Comparison of ENCODE assay signal across 12 cellular contexts in the genomic region with DNA sequence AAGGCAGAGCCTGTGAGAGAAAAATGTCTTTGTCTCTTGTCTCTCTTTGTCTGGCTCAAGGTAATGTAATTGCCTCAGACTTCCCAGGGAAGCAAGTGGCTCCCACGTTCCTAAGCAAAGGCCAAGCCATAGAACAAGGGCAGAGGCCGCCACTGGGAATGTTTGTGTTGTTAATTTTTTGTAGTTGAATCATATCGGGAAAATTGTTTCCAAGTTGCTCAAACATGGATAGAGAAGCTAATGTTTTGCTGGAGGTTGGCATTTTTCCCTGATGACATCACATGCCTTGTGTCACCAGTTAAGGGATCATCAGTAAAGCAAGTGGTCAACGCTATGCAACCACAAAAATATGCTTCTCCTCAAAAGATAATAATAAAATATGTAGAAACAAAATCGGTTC.
DNase-seq lines count a peak whose midpoint lies in the region; ATAC-seq, FAIRE-seq and TF ChIP-seq lines count a peak whose summit lies in the region.
"Had no signal": no experiment of that assay in that cellular context is flagged by ENCODE, and none has a peak within 500 bp of the region (broad histone marks: within the 10 kb centered on the region; RNA-seq: fewer than 3 reads in every experiment).

No MANE protein-coding gene starts in this region.

- peaks cover 3% of the 10 kb centered on the region for H3K4me1 ChIP-seq in right cardiac atrium (ENCODE audit: control insufficient read depth, insufficient read depth, low read length)
- H3K4me1 ChIP-seq in stomach = peaks cover 17 to 30% (median 23%) of the 10 kb centered on the region in 4 donors

- peaks cover 2% of the 10 kb centered on the region for H3K27me3 Mint-ChIP-seq in HFFc6 (ENCODE audit: insufficient read depth)

- TF ChIP-seq POLR2A in stomach (IDR thresholded peaks at IDR 0.05) = no peak

- in situ Hi-C loops in brain microvascular endothelial cell (cut with HindIII; ENCODE audit: low pct_ligation_motif_present, low sequenced_read_pairs) = loop anchor here (25.0 kb wide), 1 partner anchor 109 kb away; no protein-coding TSS in a partner anchor

- H3K4me3 Mint-ChIP-seq in HFFc6 = no peak overlapping the region
- H3K4me3 Mint-ChIP-seq: activated naive CD8-positive, alpha-beta T cell; T-cell had no signal

- intact Hi-C loops in right cardiac atrium (cut with DNase I) = no loop called here
- intact Hi-C loops in stomach (cut with DNase I; ENCODE audit: low total_unique reads) = no loop called here

- H3K27ac Mint-ChIP-seq in HFFc6 = peak overlapping the region; percentile 66; the same call in 1 of the 2 replicates
- H3K27ac Mint-ChIP-seq: activated naive CD8-positive, alpha-beta T cell; T-cell had no signal

- 36% methylated on average over 5 of the region's 5 CpGs for WGBS in right cardiac atrium
- WGBS in stomach, 5 donors = 28 to 41% (median 29%) methylated on average over 5 of the region's 5 CpGs

- H3K27me3 ChIP-seq in brain microvascular endothelial cell (replicated peaks) = no peaks in the 10 kb centered on the region
- no peaks in the 10 kb centered on the region for H3K27me3 ChIP-seq in right cardiac atrium (ENCODE audit: control insufficient read depth, insufficient read depth)
- no peaks in the 10 kb centered on the region for H3K27me3 ChIP-seq in stomach

- H3K4me1 Mint-ChIP-seq in HFFc6 (ENCODE audit: low read depth) = peaks cover 13% of the 10 kb centered on the region
- H3K4me1 Mint-ChIP-seq: T-cell had no signal

- peak overlapping the region; percentile 94 for H3K27ac ChIP-seq in brain microvascular endothelial cell
- peak overlapping the region; percentile 59 for H3K27ac ChIP-seq in right cardiac atrium (ENCODE audit: low read length)
- peak overlapping the region in 4 of 5 donors; percentile 33 to 58 (median 44) for H3K27ac ChIP-seq in stomach

- FAIRE-seq in D721Med (lab: Jason Lieb, UNC) = no peak

- TF ChIP-seq CTCF in HFFc6 (IDR thresholded peaks at IDR 0.05) (no peak), brain microvascular endothelial cell (IDR thresholded peaks at IDR 0.05; ENCODE audit: low read depth, low read length, missing control alignments) (no peak), stomach (IDR thresholded peaks at IDR 0.05) (no peak), D721Med (IDR thresholded peaks at IDR 0.05; ENCODE audit: insufficient read depth, missing control alignments) (no peak)

- H3K36me3 Mint-ChIP-seq in HFFc6 (ENCODE audit: low read depth) = peaks cover 13% of the 10 kb centered on the region
- H3K36me3 Mint-ChIP-seq: activated naive CD8-positive, alpha-beta T cell; T-cell had no signal

- H3K36me3 ChIP-seq in brain microvascular endothelial cell (replicated peaks) = no peaks in the 10 kb centered on the region
- H3K36me3 ChIP-seq in stomach = no peaks in the 10 kb centered on the region

- H3K9me3 ChIP-seq in right cardiac atrium (ENCODE audit: control insufficient read depth, low read length) (no peaks in the 10 kb centered on the region), stomach (no peaks in the 10 kb centered on the region)

- peaks cover 44% of the 10 kb centered on the region for H3K9me3 Mint-ChIP-seq in HFFc6

- DNase-seq in HFFc6 (peak; percentile 74), brain microvascular endothelial cell (peak; percentile 99), right cardiac atrium (peak in 2 of 3 donors; percentile 54 to 79), stomach (peak; percentile 28), D721Med (ENCODE audit: insufficient read length, low spot score) (no peak), DMS79 treated with DMSO at 0.1 percent for 48 hours (lab: John Stamatoyannopoulos, UW) (no peak), NCI-H1417 (lab: John Stamatoyannopoulos, UW) (no peak)
- DNase-seq: GF-D8, Kasumi-1, T-cell had no signal

- H3K4me3 ChIP-seq in brain microvascular endothelial cell (ENCODE audit: low read depth, low read length) = no peak overlapping the region
- no peak overlapping the region for H3K4me3 ChIP-seq in right cardiac atrium (ENCODE audit: low read length)
- H3K4me3 ChIP-seq in stomach = no peak overlapping the region

- TF ChIP-seq EP300 in stomach (IDR thresholded peaks at IDR 0.05) = no peak

- ATAC-seq in right cardiac atrium (peak; percentile 83), HG02981 (IDR thresholded peaks at IDR 0.05; ENCODE audit: unreplicated experiment) (no peak)
- ATAC-seq: T-cell had no signal

Comparison
In these comparisons a context has a peak if more than half of its experiments do, and no peak if none do; other contexts are left out.
1. DNase-seq: peak in HFFc6 (single experiment), brain microvascular endothelial cell (single experiment), right cardiac atrium (2 of 3) and stomach (single experiment); none in D721Med (single experiment), DMS79 treated with DMSO at 0.1 percent for 48 hours (single experiment) and NCI-H1417 (0 of 3).
2. H3K27ac ChIP-seq: peak in every context shown above with its lines; median percentile 94 in brain microvascular endothelial cell; 59 in right cardiac atrium; 44 in stomach.